In the genomic region with DNA sequence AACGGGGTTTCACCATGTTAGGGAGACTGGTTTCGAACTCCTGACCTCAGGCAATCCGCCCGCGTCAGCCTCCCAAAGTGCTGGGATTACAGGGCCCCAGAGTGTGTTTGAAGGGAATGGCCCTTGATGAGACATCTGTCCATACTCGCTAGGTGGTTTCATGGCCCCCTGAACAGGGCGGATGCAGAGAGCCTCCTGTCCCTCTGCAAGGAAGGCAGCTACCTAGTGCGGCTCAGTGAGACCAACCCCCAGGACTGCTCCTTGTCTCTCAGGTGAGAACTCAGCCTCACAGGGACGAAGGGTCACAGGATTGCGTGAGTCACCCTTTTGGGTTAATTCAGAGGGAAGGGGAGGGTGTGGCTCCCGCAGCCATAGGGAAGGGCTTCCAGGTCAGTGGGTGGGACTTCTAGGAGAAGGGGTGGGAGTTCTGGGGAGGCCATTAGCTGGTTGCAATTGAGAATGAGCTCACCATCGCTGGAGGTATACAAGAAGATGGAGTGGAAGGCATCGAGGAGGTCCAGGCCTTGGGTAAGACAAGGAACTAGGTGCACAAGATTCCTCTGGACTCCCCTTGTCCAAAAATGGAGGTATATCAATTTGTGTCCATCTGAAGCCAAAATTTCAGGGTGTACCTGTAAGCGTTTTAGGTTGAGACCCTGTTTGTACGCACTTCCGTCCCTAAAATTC, we compare ENCODE assay signal across 22 cellular contexts. TPM values are rescaled to one million over a fixed set of nuclear protein-coding genes. Genes with fewer than 3 reads are reported as not detected.
"Had no signal": no experiment of that assay in that cellular context is flagged by ENCODE, and none has a peak within 500 bp of the region (broad histone marks: within the 10 kb centered on the region; RNA-seq: fewer than 3 reads in every experiment).

No MANE protein-coding gene starts in this region.

- H3K27me3 Mint-ChIP-seq: activated CD4-positive, alpha-beta memory T cell treated with anti-CD3 and anti-CD28 coated beads for 36 hours; brain had no signal

- H3K9me3 Mint-ChIP-seq: activated CD4-positive, alpha-beta memory T cell treated with anti-CD3 and anti-CD28 coated beads for 36 hours; activated naive CD4-positive, alpha-beta T cell treated with anti-CD3 and anti-CD28 coated beads, Interleukin-2, amount 50 U/mL, for 72 hours; activated T-cell treated with anti-CD3 and anti-CD28 coated beads, Interleukin-2, amount 50 U/mL, for 4 hours; brain; nephron progenitor cell had no signal

- H3K4me3 ChIP-seq: esophagus muscularis mucosa, stomach, thoracic aorta had no signal

- FAIRE-seq: islet of Langerhans had no signal

- H3K36me3 Mint-ChIP-seq: activated CD4-positive, alpha-beta memory T cell treated with anti-CD3 and anti-CD28 coated beads for 36 hours; activated naive CD4-positive, alpha-beta T cell treated with anti-CD3 and anti-CD28 coated beads, Interleukin-2, amount 50 U/mL, for 72 hours had no signal

- H2AFZ ChIP-seq: parathyroid adenoma had no signal

- H3K36me3 ChIP-seq: esophagus muscularis mucosa, stomach, thoracic aorta had no signal

- DNase-seq: activated CD4-positive, alpha-beta memory T cell treated with anti-CD3 and anti-CD28 coated beads for 36 hours; activated effector memory CD4-positive, alpha-beta T cell treated with anti-CD3 and anti-CD28 coated beads, Interleukin-2, amount 50 U/mL, for 16 hours; activated T-cell treated with anti-CD3 and anti-CD28 coated beads, Interleukin-2, amount 50 U/mL, for 4 hours; amniotic stem cell; cerebellar nuclear complex; dermis blood vessel endothelial cell; nephron progenitor cell; retina; stimulated activated CD4-positive, alpha-beta T cell treated with anti-CD3 and anti-CD28 coated beads, Interleukin-15, amount 100 ng/mL, for 24 hours; stimulated activated CD4-positive, alpha-beta T cell treated with anti-CD3 and anti-CD28 coated beads, Interleukin-4, amount 100 ng/mL, for 4 hours; stomach had no signal

- ATAC-seq: activated naive CD4-positive, alpha-beta T cell treated with anti-CD3 and anti-CD28 coated beads, Interleukin-2, amount 50 U/mL, for 72 hours; activated T-cell treated with anti-CD3 and anti-CD28 coated beads, Interleukin-2, amount 50 U/mL, for 4 hours; left lobe of liver had no signal

- H3K27ac ChIP-seq: esophagus muscularis mucosa, parathyroid adenoma, stomach, thoracic aorta had no signal

- H3K4me3 Mint-ChIP-seq: activated CD4-positive, alpha-beta memory T cell treated with anti-CD3 and anti-CD28 coated beads for 36 hours; activated T-cell treated with anti-CD3 and anti-CD28 coated beads, Interleukin-2, amount 50 U/mL, for 4 hours; brain; nephron progenitor cell had no signal

- H3K27ac Mint-ChIP-seq: activated CD4-positive, alpha-beta memory T cell treated with anti-CD3 and anti-CD28 coated beads for 36 hours; brain; nephron progenitor cell had no signal

- H3K9me3 ChIP-seq: esophagus muscularis mucosa, stomach, thoracic aorta had no signal

- H3K4me1 ChIP-seq: esophagus muscularis mucosa, parathyroid adenoma had no signal

- H3K79me2 ChIP-seq: parathyroid adenoma had no signal

- H3K9ac ChIP-seq: parathyroid adenoma had no signal

RNA-seq across cellular contexts. Expression of a gene that starts 9.2 kb away (rescaled TPM):
- total RNA-seq: activated CD4-positive, alpha-beta memory T cell treated with anti-CD3 and anti-CD28 coated beads for 36 hours; activated naive CD4-positive, alpha-beta T cell treated with anti-CD3 and anti-CD28 coated beads, Interleukin-2, amount 50 U/mL, for 72 hours; activated T-cell treated with anti-CD3 and anti-CD28 coated beads, Interleukin-2, amount 50 U/mL, for 4 hours; dermis blood vessel endothelial cell; esophagus muscularis mucosa; fibroblast of villous mesenchyme; T-helper 2 cell treated with Interferon-gamma antibody and Interleukin-4, amounts not matched to agents 100 ng/mL and 5 ng/mL, for 36 hours; thoracic aorta; ureter had no signal
- polyA plus RNA-seq: stomach had no signal

RNA-seq across cellular contexts. Expression of a gene that starts 14.0 kb away (rescaled TPM):
- total RNA-seq: dermis blood vessel endothelial cell, esophagus muscularis mucosa, fibroblast of villous mesenchyme had no signal

RNA-seq across cellular contexts. Expression of a gene that starts 16.2 kb away (rescaled TPM):
- total RNA-seq: skeletal muscle tissue, thoracic aorta, ureter had no signal

RNA-seq across cellular contexts. Expression of a gene that starts 50.4 kb away (rescaled TPM):
- total RNA-seq: thoracic aorta had no signal
